In genomic region chr18:28147674-28148171, GRCh38 we compare ENCODE assay signal across 18 cellular contexts. TPM values are rescaled to one million over a fixed set of nuclear protein-coding genes. Genes with fewer than 3 reads are reported as not detected.
DNase-seq lines count a peak whose midpoint lies in the region; ATAC-seq and TF ChIP-seq lines count a peak whose summit lies in the region.
"Had no signal": no experiment of that assay in that cellular context is flagged by ENCODE, and none has a peak within 500 bp of the region (broad histone marks: within the 10 kb centered on the region; RNA-seq: fewer than 3 reads in every experiment).

No MANE protein-coding gene starts in this region.

- CTCF ChIA-PET in A673 (lab: Charles Lee), result no interaction called here

- POLR2A ChIA-PET in A673 (lab: Charles Lee; ENCODE audit: low non-redundant PET), result no interaction called here

- ATAC-seq in GM19035 (IDR thresholded peaks at IDR 0.05; ENCODE audit: unreplicated experiment), result no peak
- ATAC-seq: activated T-cell treated with anti-CD3 and anti-CD28 coated beads, Interleukin-2, amount 50 U/mL, for 72 hours; GM23338; K562; natural killer cell had no signal

- H3K27ac ChIP-seq in A673 (ENCODE audit: low read depth, low read length, poor library complexity, severe bottlenecking), result no peak overlapping the region
- H3K27ac ChIP-seq: vagina had no signal

- H3K4me1 ChIP-seq in A673 (ENCODE audit: insufficient read depth, low read length, poor library complexity, severe bottlenecking) (peaks cover 6% of the 10 kb centered on the region), adipocyte (ENCODE audit: control insufficient read depth, insufficient read depth, low read length) (peaks cover 9% of the 10 kb centered on the region)
- H3K4me1 ChIP-seq: vagina had no signal

- H3K27me3 ChIP-seq in A673 (replicated peaks; ENCODE audit: insufficient read depth, low read depth, low read length, poor library complexity) (peaks cover 12% of the 10 kb centered on the region), adipocyte (replicated peaks; ENCODE audit: control insufficient read depth, insufficient read depth, low read length) (no peaks in the 10 kb centered on the region)
- H3K27me3 ChIP-seq: vagina had no signal

- H3K36me3 ChIP-seq in A673 (ENCODE audit: insufficient read depth, low read length, poor library complexity, severe bottlenecking) (no peaks in the 10 kb centered on the region), adipocyte (ENCODE audit: control insufficient read depth, insufficient read depth, low read length, severe bottlenecking) (no peaks in the 10 kb centered on the region)
- H3K36me3 ChIP-seq: vagina had no signal

- TF ChIP-seq CTCF in A673 (conservative IDR thresholded peaks at IDR 0.05; ENCODE audit: low read depth, low read length), result no peak

- peak; percentile 45 for DNase-seq in A673 (ENCODE audit: low spot score)
- peak; percentile 17 for DNase-seq in HT1080 (ENCODE audit: low read depth)
- DNase-seq in adipocyte (ENCODE audit: low read depth), result peak; percentile 70
- peak; percentile 12 for DNase-seq in glomerular endothelial cell (ENCODE audit: extremely low read depth, low read depth, low spot score)
- no peak for DNase-seq in NCI-H774 (lab: John Stamatoyannopoulos, UW)
- DNase-seq in NCI-H345 treated with DMSO at 0.1 percent for 48 hours (lab: John Stamatoyannopoulos, UW; ENCODE audit: unreplicated experiment), result no peak
- no peak for DNase-seq in NCI-H187 treated with DMSO at 0.1 percent for 48 hours (lab: John Stamatoyannopoulos, UW)
- DNase-seq: activated CD4-positive, CD25-positive, alpha-beta regulatory T cell; activated T-cell treated with anti-CD3 and anti-CD28 coated beads, Interleukin-2, amount 50 U/mL, for 72 hours; caudate nucleus; kidney; natural killer cell; NCI-H446 treated with DMSO at 0.1 percent for 48 hours; SHP77 treated with DMSO at 0.1 percent for 48 hours had no signal

- no peak overlapping the region for H3K9ac ChIP-seq in adipocyte (ENCODE audit: low read length)

- H3K4me3 ChIP-seq in A673 (ENCODE audit: low read depth, low read length, poor library complexity, severe bottlenecking) (no peak overlapping the region), adipocyte (ENCODE audit: low read length) (no peak overlapping the region)
- H3K4me3 ChIP-seq: GM23338, K562, vagina had no signal

- BruUV-seq in A673 (replicated peaks; lab: Mats Ljungman, UMichigan), result no TSS peak

- intact Hi-C loops in A673 (cut with micrococcal nuclease; ENCODE audit: unreplicated experiment), result no loop called here

- no peaks in the 10 kb centered on the region for H3K9me3 ChIP-seq in A673 (ENCODE audit: low read depth, low read length, poor library complexity, severe bottlenecking)
- no peaks in the 10 kb centered on the region for H3K9me3 ChIP-seq in adipocyte (ENCODE audit: control insufficient read depth, low read length)
- H3K9me3 ChIP-seq: vagina had no signal

RNA-seq across cellular contexts. Expression of gene CDH2, which starts 29.2 kb away (rescaled TPM):
- total RNA-seq in A673 (2021), result 15.0 and 30.2 TPM in 2 replicates
- total RNA-seq in HT1080 (2014; rRNA removed; shearing (Covaris generic)), result 49.4 and 60.4 TPM in 2 replicates
- polyA plus RNA-seq in HT1080 (2015; cell fraction: cytosol; rRNA removed), result 52.7 and 65.7 TPM in 2 replicates
- polyA plus RNA-seq in HT1080 (2015; cell fraction: nucleus; rRNA removed), result 175 and 178 TPM in 2 replicates
- total RNA-seq in glomerular endothelial cell, result 47.9 and 104 TPM in 2 replicates
- polyA plus RNA-seq: K562 had no signal

Comparison
In these comparisons a context has a peak if more than half of its experiments do, and no peak if none do; other contexts are left out.
1. DNase-seq: peak in A673 (single experiment), HT1080 (single experiment), adipocyte (single experiment) and glomerular endothelial cell (single experiment); none in NCI-H774 (single experiment), NCI-H345 treated with DMSO at 0.1 percent for 48 hours (single experiment) and NCI-H187 treated with DMSO at 0.1 percent for 48 hours (single experiment).